ENCODE assay signal across 9 cellular contexts in genomic region chr11:68956142-68956541, GRCh38. TPM values are rescaled to one million over a fixed set of nuclear protein-coding genes. Genes with fewer than 3 reads are reported as not detected.
DNase-seq lines count a peak whose midpoint lies in the region; ATAC-seq and TF ChIP-seq lines count a peak whose summit lies in the region.
"Had no signal": no experiment of that assay in that cellular context is flagged by ENCODE, and none has a peak within 500 bp of the region (broad histone marks: within the 10 kb centered on the region; RNA-seq: fewer than 3 reads in every experiment).

No MANE protein-coding gene starts in this region.

- H3K27me3 Mint-ChIP-seq in nephron progenitor cell (ENCODE audit: low read depth, poor library complexity): peaks cover 5% of the 10 kb centered on the region

- peak; percentile 44 for TF ChIP-seq CTCF in GM10266 (IDR thresholded peaks at IDR 0.05; ENCODE audit: control insufficient read depth, insufficient read depth, low read depth, missing control alignments)
- peak; percentile 42 for TF ChIP-seq CTCF in brain microvascular endothelial cell (IDR thresholded peaks at IDR 0.05; ENCODE audit: low read depth, low read length, missing control alignments)
- TF ChIP-seq CTCF in nephron progenitor cell (IDR thresholded peaks at IDR 0.05): no peak

- H3K36me3 Mint-ChIP-seq in nephron progenitor cell (ENCODE audit: low read depth): no peaks in the 10 kb centered on the region

- H3K27ac ChIP-seq in brain microvascular endothelial cell: no peak overlapping the region

- no peaks in the 10 kb centered on the region for H3K36me3 ChIP-seq in brain microvascular endothelial cell (replicated peaks)

- H3K4me3 Mint-ChIP-seq in nephron progenitor cell: no peak overlapping the region

- H3K4me1 Mint-ChIP-seq in nephron progenitor cell: peaks cover 20% of the 10 kb centered on the region

- intact Hi-C loops in sciatic nerve (cut with DNase I): no loop called here

- H3K27me3 ChIP-seq in brain microvascular endothelial cell (replicated peaks): no peaks in the 10 kb centered on the region

- ATAC-seq in sciatic nerve (no peak), HG02970 (IDR thresholded peaks at IDR 0.05; ENCODE audit: low FRiP score, unreplicated experiment) (no peak), GM21515 (IDR thresholded peaks at IDR 0.05; ENCODE audit: unreplicated experiment) (no peak)

- in situ Hi-C loops in KBM-7 (cut with MboI; ENCODE audit: low pct_unique_long_range_greater_than_20kb, low sequenced_read_pairs) (no loop called here), brain microvascular endothelial cell (cut with HindIII; ENCODE audit: low pct_ligation_motif_present, low sequenced_read_pairs) (no loop called here)

- DNase-seq in GM10266 (ENCODE audit: extremely low spot score) (peak; percentile 70), KBM-7 (peak; percentile 12), brain microvascular endothelial cell (no peak), nephron progenitor cell (peak; percentile 57), sciatic nerve (ENCODE audit: low spot score) (no peak)

- no peaks in the 10 kb centered on the region for H3K9me3 Mint-ChIP-seq in nephron progenitor cell

- H3K4me3 ChIP-seq in brain microvascular endothelial cell (ENCODE audit: low read depth, low read length): no peak overlapping the region

- H3K27ac Mint-ChIP-seq in nephron progenitor cell: no peak overlapping the region

RNA-seq across cellular contexts. Expression of gene MRGPRD, which starts 24.6 kb away (rescaled TPM):
- total RNA-seq in sciatic nerve: not detected
- total RNA-seq: LHCN-M2, omental fat pad had no signal

RNA-seq across cellular contexts. Expression of gene IGHMBP2, which starts 52.5 kb away (rescaled TPM):
- 27.0 TPM for total RNA-seq in sciatic nerve

RNA-seq across cellular contexts. Expression of gene MRPL21, which starts 52.5 kb away (rescaled TPM):
- 30.7 TPM for total RNA-seq in sciatic nerve

RNA-seq across cellular contexts. Expression of gene MRGPRF, which starts 56.9 kb away (rescaled TPM):
- total RNA-seq in sciatic nerve: 39.5 TPM

Comparison
In these comparisons a context has a peak if more than half of its experiments do, and no peak if none do; other contexts are left out.
1. DNase-seq: peak in GM10266 (single experiment), KBM-7 (single experiment) and nephron progenitor cell (single experiment); none in brain microvascular endothelial cell (single experiment) and sciatic nerve (single experiment).